1 cellular context compared by ENCODE assay signal in genomic region chr11:72767203-72768062, GRCh38.
TF ChIP-seq lines count a peak whose summit lies in the region.

No MANE protein-coding gene starts in this region.

TF ChIP-seq in H1, 55 proteins besides CTCF, POLR2A, EP300 and RAD21:
- TF ChIP-seq USF2 (IDR thresholded peaks at IDR 0.05; ENCODE audit: low read length) = no peak
- TF ChIP-seq NANOG (IDR thresholded peaks at IDR 0.05; ENCODE audit: insufficient read depth, low read depth, low read length, poor library complexity, severe bottlenecking) = no peak
- no peak for TF ChIP-seq CREB1 (IDR thresholded peaks at IDR 0.05)
- no peak for TF ChIP-seq SRF (IDR thresholded peaks at IDR 0.05; ENCODE audit: low read depth, low read length)
- TF ChIP-seq EGR1 (IDR thresholded peaks at IDR 0.05; ENCODE audit: borderline replicate concordance, low read depth, low read length) = no peak
- no peak for TF ChIP-seq SIN3A (conservative IDR thresholded peaks at IDR 0.05 in 1 of 2, IDR thresholded peaks at IDR 0.05 in 1 of 2; ENCODE audit: low read depth in 1 of 2, low read length in 2 of 2)
- TF ChIP-seq CBX5 (IDR thresholded peaks at IDR 0.05; ENCODE audit: low read depth, low read length) = no peak
- TF ChIP-seq TEAD4 (IDR thresholded peaks at IDR 0.05; ENCODE audit: low read depth, low read length) = no peak
- TF ChIP-seq HDAC6 (IDR thresholded peaks at IDR 0.05; ENCODE audit: low read depth, low read length) = no peak
- TF ChIP-seq JUN (IDR thresholded peaks at IDR 0.05; ENCODE audit: low read depth, low read length) = no peak
- no peak for TF ChIP-seq SP2 (IDR thresholded peaks at IDR 0.05; ENCODE audit: low read length)
- TF ChIP-seq MAFK (IDR thresholded peaks at IDR 0.05; ENCODE audit: low read depth, low read length) = no peak
- no peak for TF ChIP-seq KDM4A (IDR thresholded peaks at IDR 0.05; ENCODE audit: low read depth, low read length, severe bottlenecking)
- TF ChIP-seq SP4 (IDR thresholded peaks at IDR 0.05; ENCODE audit: low read length) = no peak
- TF ChIP-seq CTBP2 (IDR thresholded peaks at IDR 0.05; ENCODE audit: borderline replicate concordance, insufficient read depth, insufficient read length, low read length) = no peak
- no peak for TF ChIP-seq BRCA1 (IDR thresholded peaks at IDR 0.05; ENCODE audit: low read depth, low read length)
- TF ChIP-seq KDM5A (IDR thresholded peaks at IDR 0.05; ENCODE audit: low read length) = no peak
- no peak for TF ChIP-seq HDAC2 (IDR thresholded peaks at IDR 0.05; ENCODE audit: borderline replicate concordance in 1 of 2, low read depth in 2 of 2, low read length in 2 of 2)
